In genomic region chr19:6233051-6233826, GRCh38 we compare ENCODE assay signal across 9 cellular contexts. TPM values are rescaled to one million over a fixed set of nuclear protein-coding genes. Genes with fewer than 3 reads are reported as not detected.
A peak's percentile ranks its signal among the peaks of the same experiment; 100 is the strongest.
DNase-seq lines count a peak whose midpoint lies in the region; ATAC-seq and TF ChIP-seq lines count a peak whose summit lies in the region.
"Had no signal": no experiment of that assay in that cellular context is flagged by ENCODE, and none has a peak within 500 bp of the region (broad histone marks: within the 10 kb centered on the region; RNA-seq: fewer than 3 reads in every experiment).

No MANE protein-coding gene starts in this region.

- no peaks in the 10 kb centered on the region for H3K9me3 ChIP-seq in heart left ventricle

- intact Hi-C loops in heart left ventricle (cut with DNase I), result loop anchor here in 4 of 10 donors (5.0 kb wide), 1 partner anchor 39 kb away; no protein-coding TSS in a partner anchor

- no peaks in the 10 kb centered on the region for H3K27me3 ChIP-seq in heart left ventricle

- TF ChIP-seq POLR2A in heart left ventricle (IDR thresholded peaks at IDR 0.05), result no peak

- peak; percentile 62 to 84 (median 72) for ATAC-seq in heart left ventricle

- no peak for TF ChIP-seq CTCF in C4-2B (conservative IDR thresholded peaks at IDR 0.05)
- TF ChIP-seq CTCF in heart left ventricle (IDR thresholded peaks at IDR 0.05), result no peak

- peaks cover 3 to 11% (median 8%) of the 10 kb centered on the region in 9 donors for H3K36me3 ChIP-seq in heart left ventricle

- 25 to 36% (median 30%) methylated on average over 16 to 30 of the region's 30 CpGs for WGBS in heart left ventricle, 4 donors

- H3K4me1 ChIP-seq in heart left ventricle, result peaks cover 26 to 82% (median 55%) of the 10 kb centered on the region in 12 donors

- H3K27ac ChIP-seq in C4-2B, result peak overlapping the region; percentile 26; the same call in 1 of the 2 replicates
- H3K27ac ChIP-seq in angular gyrus (ENCODE audit: low read depth, low read length), result peak overlapping the region; percentile 47
- H3K27ac ChIP-seq in heart left ventricle, result peak overlapping the region; percentile 58 to 90 (median 80)

- H3K4me3 ChIP-seq in heart left ventricle, result peak overlapping the region in 8 of 12 donors; percentile 2 to 33 (median 22)

- DNase-seq in heart left ventricle (peak; percentile 83 to 90 (median 86)), retina (peak; percentile 47), NCI-H2081 treated with DMSO at 0.1 percent for 48 hours (lab: John Stamatoyannopoulos, UW) (no peak), islet precursor cell (no peak)
- DNase-seq in stimulated activated CD4-positive, alpha-beta T cell treated with anti-CD3 and anti-CD28 coated beads, Interleukin-4, amount 100 ng/mL, for 24 hours, result no peak
- no peak for DNase-seq in activated CD8-positive, alpha-beta memory T cell treated with anti-CD3 and anti-CD28 coated beads, Interleukin-2, amount 50 U/mL, for 48 hours
- DNase-seq: NCI-H345 had no signal

RNA-seq across cellular contexts. Expression of gene MLLT1, which starts 46.5 kb away (rescaled TPM):
- 10 to 100 TPM; 21.0 to 45.9 (median 34.9) TPM for total RNA-seq in heart left ventricle
- polyA plus RNA-seq in heart left ventricle, result 10 to 100 TPM; 17.8 to 38.2 TPM

Comparison
In these comparisons a context has a peak if more than half of its experiments do, and no peak if none do; other contexts are left out.
1. H3K27ac ChIP-seq: peak in every context shown above with its lines; median percentile 80 in heart left ventricle; 47 in angular gyrus; 26 in C4-2B.
2. DNase-seq: peak in heart left ventricle (5 of 5) and retina (single experiment); none in stimulated activated CD4-positive, alpha-beta T cell treated with anti-CD3 and anti-CD28 coated beads, Interleukin-4, amount 100 ng/mL, for 24 hours (single experiment), activated CD8-positive, alpha-beta memory T cell treated with anti-CD3 and anti-CD28 coated beads, Interleukin-2, amount 50 U/mL, for 48 hours (single experiment), NCI-H2081 treated with DMSO at 0.1 percent for 48 hours (single experiment) and islet precursor cell (single experiment).